ENCODE assay signal across 18 cellular contexts in genomic region chr1:107405241-107405640, GRCh38.
DNase-seq lines count a peak whose midpoint lies in the region; ATAC-seq and TF ChIP-seq lines count a peak whose summit lies in the region.
"Had no signal": no experiment of that assay in that cellular context is flagged by ENCODE, and none has a peak within 500 bp of the region (broad histone marks: within the 10 kb centered on the region; RNA-seq: fewer than 3 reads in every experiment).

No MANE protein-coding gene starts in this region.

- H3K79me2 ChIP-seq in neural progenitor cell (ENCODE audit: low read depth) = no peaks in the 10 kb centered on the region

- peak overlapping the region; percentile 32 for H2AFZ ChIP-seq in neural progenitor cell (replicated peaks)

- DNase-seq in EL (peak; percentile 29), NCI-H226 (peak; percentile 46), epidermal melanocyte (ENCODE audit: insufficient read length, low spot score) (peak; percentile 34), neural progenitor cell (ENCODE audit: low spot score) (no peak), Caco-2 (no peak), NCI-H82 (lab: John Stamatoyannopoulos, UW) (no peak)
- DNase-seq in activated effector memory CD4-positive, alpha-beta T cell treated with Interleukin-2 at 50 U/mL for 16 hours = no peak
- DNase-seq: activated CD4-positive, alpha-beta T cell treated with anti-CD3 and anti-CD28 coated beads for 36 hours; activated T-cell treated with anti-CD3 and anti-CD28 coated beads, Interleukin-2, amount 50 U/mL, for 4 hours; amygdala; GF-D8; glutamatergic neuron; NCI-H2107; small intestine; SW 1271 had no signal

- TF ChIP-seq CTCF in neural progenitor cell (IDR thresholded peaks at IDR 0.05) (no peak), Caco-2 (IDR thresholded peaks at IDR 0.05; ENCODE audit: insufficient read depth in 1 of 2, low read depth in 1 of 2, low read length in 1 of 2, severe bottlenecking in 1 of 2, unreplicated experiment in 1 of 2) (no peak)

- no peak overlapping the region for H3K4me3 Mint-ChIP-seq in neural progenitor cell
- H3K4me3 Mint-ChIP-seq in Caco-2 (ENCODE audit: unreplicated experiment) = no peak overlapping the region
- H3K4me3 Mint-ChIP-seq: activated CD4-positive, alpha-beta T cell treated with anti-CD3 and anti-CD28 coated beads for 36 hours; activated T-cell treated with anti-CD3 and anti-CD28 coated beads, Interleukin-2, amount 50 U/mL, for 4 hours had no signal

- H3K36me3 ChIP-seq in neural progenitor cell (no peaks in the 10 kb centered on the region), Caco-2 (ENCODE audit: control insufficient read depth, insufficient read depth, low read length) (no peaks in the 10 kb centered on the region)

- H3K4me1 ChIP-seq in neural progenitor cell (no peaks in the 10 kb centered on the region), Caco-2 (no peaks in the 10 kb centered on the region)

- H3K27me3 ChIP-seq in neural progenitor cell (no peaks in the 10 kb centered on the region), Caco-2 (replicated peaks; ENCODE audit: control insufficient read depth, insufficient read depth, low read length) (no peaks in the 10 kb centered on the region)

- ATAC-seq in GM18870 (IDR thresholded peaks at IDR 0.05; ENCODE audit: unreplicated experiment) = no peak
- ATAC-seq: activated CD4-positive, alpha-beta T cell treated with anti-CD3 and anti-CD28 coated beads for 36 hours; activated T-cell treated with anti-CD3 and anti-CD28 coated beads, Interleukin-2, amount 50 U/mL, for 4 hours; left lobe of liver had no signal

- H4K20me1 ChIP-seq in neural progenitor cell (ENCODE audit: low read depth) = no peaks in the 10 kb centered on the region

- CTCF ChIA-PET in Caco-2 (lab: Charles Lee) = no interaction called here

- no peak overlapping the region for H3K9ac ChIP-seq in neural progenitor cell
- H3K9ac ChIP-seq: KMS-11 had no signal

- H3K27me3 Mint-ChIP-seq in neural progenitor cell (ENCODE audit: insufficient read depth, low read depth) (no peaks in the 10 kb centered on the region), Caco-2 (ENCODE audit: insufficient read depth, unreplicated experiment) (no peaks in the 10 kb centered on the region)

- H3K4me1 Mint-ChIP-seq in neural progenitor cell (no peaks in the 10 kb centered on the region), Caco-2 (ENCODE audit: low read depth, unreplicated experiment) (no peaks in the 10 kb centered on the region)
- H3K4me1 Mint-ChIP-seq: activated CD4-positive, alpha-beta T cell treated with anti-CD3 and anti-CD28 coated beads for 36 hours had no signal

- no peak overlapping the region for H3K27ac ChIP-seq in neural progenitor cell
- H3K27ac ChIP-seq: KMS-11 had no signal

- BruUV-seq in Caco-2 (replicated peaks; lab: Mats Ljungman, UMichigan) = no TSS peak

- H3K4me3 ChIP-seq in neural progenitor cell (no peak overlapping the region), Caco-2 (ENCODE audit: low read depth, low read length) (no peak overlapping the region)

- H3K9me3 Mint-ChIP-seq in neural progenitor cell (no peaks in the 10 kb centered on the region), Caco-2 (ENCODE audit: unreplicated experiment) (no peaks in the 10 kb centered on the region)
- H3K9me3 Mint-ChIP-seq: activated T-cell treated with anti-CD3 and anti-CD28 coated beads, Interleukin-2, amount 50 U/mL, for 4 hours had no signal

- H3K4me2 ChIP-seq in neural progenitor cell = no peak overlapping the region
- H3K4me2 ChIP-seq: KMS-11 had no signal

- H3F3A ChIP-seq in neural progenitor cell (ENCODE audit: low read depth) = no peaks in the 10 kb centered on the region

- POLR2A ChIA-PET in Caco-2 (lab: Charles Lee) = interaction anchor here (0.6 kb wide), 1 partner anchor 514 kb away, joined by 4 read pairs; no protein-coding TSS in a partner anchor

- no peaks in the 10 kb centered on the region for H3K9me3 ChIP-seq in neural progenitor cell (ENCODE audit: low read depth)
- no peaks in the 10 kb centered on the region for H3K9me3 ChIP-seq in Caco-2

- no peaks in the 10 kb centered on the region for H3K36me3 Mint-ChIP-seq in neural progenitor cell
- H3K36me3 Mint-ChIP-seq in Caco-2 (ENCODE audit: insufficient read depth, unreplicated experiment) = no peaks in the 10 kb centered on the region

- intact Hi-C loops in Caco-2 (cut with micrococcal nuclease; ENCODE audit: unreplicated experiment) = no loop called here

- H3K27ac Mint-ChIP-seq in neural progenitor cell = no peak overlapping the region
- H3K27ac Mint-ChIP-seq in Caco-2 (ENCODE audit: unreplicated experiment) = no peak overlapping the region
- H3K27ac Mint-ChIP-seq: activated CD4-positive, alpha-beta T cell treated with anti-CD3 and anti-CD28 coated beads for 36 hours had no signal

Comparison
In these comparisons a context has a peak if more than half of its experiments do, and no peak if none do; other contexts are left out.
1. DNase-seq: peak in EL (single experiment), NCI-H226 (single experiment) and epidermal melanocyte (single experiment); none in neural progenitor cell (single experiment), Caco-2 (0 of 2), activated effector memory CD4-positive, alpha-beta T cell treated with Interleukin-2 at 50 U/mL for 16 hours (single experiment) and NCI-H82 (single experiment).